Comparison of ENCODE assay signal across 12 cellular contexts in genomic region chr9:28093141-28093540, GRCh38.
"Had no signal": no experiment of that assay in that cellular context is flagged by ENCODE, and none has a peak within 500 bp of the region (broad histone marks: within the 10 kb centered on the region; RNA-seq: fewer than 3 reads in every experiment).

No MANE protein-coding gene starts in this region.

- H3K27me3 ChIP-seq: esophagus muscularis mucosa, testis had no signal

- H3K27me3 Mint-ChIP-seq: stimulated activated naive CD8-positive, alpha-beta T cell treated with anti-CD3 and anti-CD28 coated beads, Interleukin-15, Interleukin-2, amounts not matched to agents 100 ng/mL and 50 ng/mL, for 24 hours had no signal

- H3K36me3 ChIP-seq: esophagus muscularis mucosa had no signal

- H3K4me1 Mint-ChIP-seq: nephron progenitor cell had no signal

- DNase-seq: activated naive CD4-positive, alpha-beta T cell; left ventricle myocardium superior; mesenchymal stem cell; nephron progenitor cell; stimulated activated CD4-positive, alpha-beta T cell treated with anti-CD3 and anti-CD28 coated beads, Interleukin-15, amount 100 ng/mL, for 24 hours; stimulated activated CD4-positive, alpha-beta T cell treated with anti-CD3 and anti-CD28 coated beads, Interleukin-4, amount 100 ng/mL, for 24 hours; T-helper 9 cell; testis had no signal

- H3K9me3 Mint-ChIP-seq: stimulated activated naive CD8-positive, alpha-beta T cell treated with anti-CD3 and anti-CD28 coated beads, Interleukin-15, Interleukin-2, amounts not matched to agents 100 ng/mL and 50 ng/mL, for 24 hours had no signal

- H3K27ac Mint-ChIP-seq: activated T-helper 1 cell treated with anti-CD3 and anti-CD28 coated beads, Interleukin-12 subunit alpha, Interleukin-12 subunit beta, Interleukin-2, Interleukin-4 antibody, amounts not matched to agents 30 ng/mL and 10 ng/mL and 1 ng/mL, durations not matched to agents 14 hours and 24 hours and 36 hours; nephron progenitor cell; stimulated activated naive CD8-positive, alpha-beta T cell treated with anti-CD3 and anti-CD28 coated beads, Interleukin-15, Interleukin-2, amounts not matched to agents 100 ng/mL and 50 ng/mL, for 24 hours had no signal

- H3K9me3 ChIP-seq: testis had no signal

- ATAC-seq: left ventricle myocardium superior had no signal

- H3K4me1 ChIP-seq: esophagus muscularis mucosa, testis had no signal

- H3K4me3 Mint-ChIP-seq: activated T-helper 1 cell treated with anti-CD3 and anti-CD28 coated beads, Interleukin-12 subunit alpha, Interleukin-12 subunit beta, Interleukin-2, Interleukin-4 antibody, amounts not matched to agents 30 ng/mL and 10 ng/mL and 1 ng/mL, durations not matched to agents 14 hours and 24 hours and 36 hours; nephron progenitor cell; stimulated activated naive CD8-positive, alpha-beta T cell treated with anti-CD3 and anti-CD28 coated beads, Interleukin-15, Interleukin-2, amounts not matched to agents 100 ng/mL and 50 ng/mL, for 24 hours had no signal

- H3K27ac ChIP-seq: esophagus muscularis mucosa, testis, VCaP had no signal

- H3K4me3 ChIP-seq: esophagus muscularis mucosa, testis had no signal
